Comparison of ENCODE assay signal across 12 cellular contexts in genomic region chr19:54684537-54684936, GRCh38. TPM values are rescaled to one million over a fixed set of nuclear protein-coding genes. Genes with fewer than 3 reads are reported as not detected.
DNase-seq lines count a peak whose midpoint lies in the region; ATAC-seq, FAIRE-seq and TF ChIP-seq lines count a peak whose summit lies in the region.
"Had no signal": no experiment of that assay in that cellular context is flagged by ENCODE, and none has a peak within 500 bp of the region (broad histone marks: within the 10 kb centered on the region; RNA-seq: fewer than 3 reads in every experiment).

No MANE protein-coding gene starts in this region.

- no peak overlapping the region for H3K27ac Mint-ChIP-seq in activated CD4-positive, alpha-beta memory T cell treated with anti-CD3 and anti-CD28 coated beads, Interleukin-2, amount 10 ng/mL, durations not matched to agents 7 days and 5 days
- H3K27ac Mint-ChIP-seq in activated CD4-positive, alpha-beta memory T cell treated with anti-CD3 and anti-CD28 coated beads for 36 hours = no peak overlapping the region
- H3K27ac Mint-ChIP-seq in astrocyte (ENCODE audit: unreplicated experiment) = no peak overlapping the region
- H3K27ac Mint-ChIP-seq in T-helper 17 cell = no peak overlapping the region
- H3K27ac Mint-ChIP-seq: B cell had no signal

- H3K27me3 Mint-ChIP-seq in activated CD4-positive, alpha-beta memory T cell treated with anti-CD3 and anti-CD28 coated beads, Interleukin-2, amount 10 ng/mL, durations not matched to agents 7 days and 5 days = peaks cover 11% of the 10 kb centered on the region
- H3K27me3 Mint-ChIP-seq in activated CD4-positive, alpha-beta memory T cell treated with anti-CD3 and anti-CD28 coated beads for 36 hours = peaks cover 9% of the 10 kb centered on the region
- no peaks in the 10 kb centered on the region for H3K27me3 Mint-ChIP-seq in astrocyte (ENCODE audit: low read depth, unreplicated experiment)
- H3K27me3 Mint-ChIP-seq in T-helper 17 cell = peaks cover 35% of the 10 kb centered on the region

- no peak for TF ChIP-seq CTCF in astrocyte (IDR thresholded peaks at IDR 0.05; ENCODE audit: insufficient read depth, low read depth, low read length)

- H3K4me1 Mint-ChIP-seq in activated CD4-positive, alpha-beta memory T cell treated with anti-CD3 and anti-CD28 coated beads, Interleukin-2, amount 10 ng/mL, durations not matched to agents 7 days and 5 days = no peaks in the 10 kb centered on the region
- H3K4me1 Mint-ChIP-seq in activated CD4-positive, alpha-beta memory T cell treated with anti-CD3 and anti-CD28 coated beads for 36 hours (ENCODE audit: low read depth) = no peaks in the 10 kb centered on the region
- H3K4me1 Mint-ChIP-seq in astrocyte (ENCODE audit: low read depth, unreplicated experiment) (no peaks in the 10 kb centered on the region), T-helper 17 cell (no peaks in the 10 kb centered on the region)
- H3K4me1 Mint-ChIP-seq: B cell had no signal

- no peaks in the 10 kb centered on the region for H3K9me3 Mint-ChIP-seq in activated CD4-positive, alpha-beta memory T cell treated with anti-CD3 and anti-CD28 coated beads, Interleukin-2, amount 10 ng/mL, durations not matched to agents 7 days and 5 days
- peaks cover 5% of the 10 kb centered on the region for H3K9me3 Mint-ChIP-seq in activated CD4-positive, alpha-beta memory T cell treated with anti-CD3 and anti-CD28 coated beads for 36 hours
- peaks cover 5% of the 10 kb centered on the region for H3K9me3 Mint-ChIP-seq in astrocyte (ENCODE audit: unreplicated experiment)

- H3K4me2 ChIP-seq in astrocyte (ENCODE audit: low read length) = no peak overlapping the region

- no peaks in the 10 kb centered on the region for H4K20me1 ChIP-seq in astrocyte (ENCODE audit: insufficient read depth, low read length)

- H3K4me3 ChIP-seq in astrocyte (ENCODE audit: insufficient read depth, low read depth, low read length) = no peak overlapping the region
- H3K4me3 ChIP-seq: pancreas had no signal

- no peak overlapping the region for H2AFZ ChIP-seq in astrocyte (ENCODE audit: low read depth, low read length)

- no peaks in the 10 kb centered on the region for H3K79me2 ChIP-seq in astrocyte (ENCODE audit: insufficient read depth, low read length)

- H3K4me1 ChIP-seq in astrocyte (ENCODE audit: insufficient read depth, low read length) = no peaks in the 10 kb centered on the region
- H3K4me1 ChIP-seq: pancreas had no signal

- DNase-seq in activated CD4-positive, alpha-beta memory T cell treated with anti-CD3 and anti-CD28 coated beads, Interleukin-2, amount 10 ng/mL, durations not matched to agents 7 days and 5 days = peak; percentile 25
- DNase-seq in activated CD4-positive, alpha-beta memory T cell treated with anti-CD3 and anti-CD28 coated beads for 36 hours = no peak
- peak; percentile 60 for DNase-seq in NCI-H226
- DNase-seq in astrocyte (ENCODE audit: low read depth) = peak; percentile 2
- DNase-seq in pons (ENCODE audit: low spot score) = peak; percentile 8
- no peak for DNase-seq in activated CD4-positive, CD25-positive, alpha-beta regulatory T cell treated with anti-CD3 and anti-CD28 coated beads, Interleukin-2, amount 50 U/mL, for 72 hours
- no peak for DNase-seq in activated CD8-positive, alpha-beta memory T cell treated with anti-CD3 and anti-CD28 coated beads, Interleukin-2, amount 50 U/mL, for 4 hours
- DNase-seq in T-helper 17 cell = no peak
- DNase-seq: NCI-H1436, pancreas had no signal

- no peaks in the 10 kb centered on the region for H3K36me3 ChIP-seq in astrocyte (ENCODE audit: insufficient read depth, low read length)
- H3K36me3 ChIP-seq: pancreas had no signal

- no peak for ATAC-seq in T-helper 17 cell

- CTCF ChIA-PET in activated CD4-positive, alpha-beta memory T cell treated with anti-CD3 and anti-CD28 coated beads, Interleukin-2, amount 10 ng/mL, durations not matched to agents 7 days and 5 days (lab: Charles Lee) = interaction anchor here (1.2 to 2.9 kb wide), 2 partner anchors 11 to 206 kb away, joined by 4 to 28 read pairs; no protein-coding TSS in a partner anchor
- CTCF ChIA-PET in activated CD4-positive, alpha-beta memory T cell treated with anti-CD3 and anti-CD28 coated beads for 36 hours (lab: Charles Lee) = interaction anchor here (1.3 to 2.5 kb wide), 2 partner anchors 10 to 15 kb away, joined by 3 to 16 read pairs; no protein-coding TSS in a partner anchor

- FAIRE-seq in astrocyte (lab: Jason Lieb, UNC) = no peak
- FAIRE-seq: pancreas had no signal

- H3K9me3 ChIP-seq in astrocyte (ENCODE audit: insufficient read depth, low read depth, low read length) = no peaks in the 10 kb centered on the region
- no peaks in the 10 kb centered on the region for H3K9me3 ChIP-seq in T-helper 17 cell (ENCODE audit: control insufficient read depth, low read length, poor library complexity, severe bottlenecking)
- H3K9me3 ChIP-seq: pancreas had no signal

- no peak overlapping the region for H3K4me3 Mint-ChIP-seq in activated CD4-positive, alpha-beta memory T cell treated with anti-CD3 and anti-CD28 coated beads, Interleukin-2, amount 10 ng/mL, durations not matched to agents 7 days and 5 days
- no peak overlapping the region for H3K4me3 Mint-ChIP-seq in activated CD4-positive, alpha-beta memory T cell treated with anti-CD3 and anti-CD28 coated beads for 36 hours
- H3K4me3 Mint-ChIP-seq in astrocyte (ENCODE audit: unreplicated experiment) (no peak overlapping the region), T-helper 17 cell (no peak overlapping the region)
- H3K4me3 Mint-ChIP-seq: B cell had no signal

- POLR2A ChIA-PET in activated CD4-positive, alpha-beta memory T cell treated with anti-CD3 and anti-CD28 coated beads, Interleukin-2, amount 10 ng/mL, durations not matched to agents 7 days and 5 days (lab: Charles Lee) = no interaction called here
- POLR2A ChIA-PET in activated CD4-positive, alpha-beta memory T cell treated with anti-CD3 and anti-CD28 coated beads for 36 hours (lab: Charles Lee) = no interaction called here

- intact Hi-C loops in activated CD4-positive, alpha-beta memory T cell treated with anti-CD3 and anti-CD28 coated beads for 36 hours (cut with micrococcal nuclease) = no loop called here

- no peaks in the 10 kb centered on the region for H3K36me3 Mint-ChIP-seq in activated CD4-positive, alpha-beta memory T cell treated with anti-CD3 and anti-CD28 coated beads, Interleukin-2, amount 10 ng/mL, durations not matched to agents 7 days and 5 days (ENCODE audit: low read depth)
- no peaks in the 10 kb centered on the region for H3K36me3 Mint-ChIP-seq in activated CD4-positive, alpha-beta memory T cell treated with anti-CD3 and anti-CD28 coated beads for 36 hours
- H3K36me3 Mint-ChIP-seq in astrocyte (ENCODE audit: low read depth, unreplicated experiment) (no peaks in the 10 kb centered on the region), T-helper 17 cell (ENCODE audit: low read depth) (peaks cover 2% of the 10 kb centered on the region)

- no peak overlapping the region for H3K9ac ChIP-seq in astrocyte (ENCODE audit: low read length)

- H3K27ac ChIP-seq in astrocyte (ENCODE audit: low read depth, low read length) = no peak overlapping the region
- H3K27ac ChIP-seq: pancreas had no signal

- no peaks in the 10 kb centered on the region for H3K27me3 ChIP-seq in astrocyte (ENCODE audit: insufficient read depth, low read length)
- H3K27me3 ChIP-seq: pancreas had no signal

RNA-seq across cellular contexts. Expression of gene LILRB4, which starts 21.8 kb away (rescaled TPM):
- total RNA-seq in activated CD4-positive, alpha-beta memory T cell treated with anti-CD3 and anti-CD28 coated beads, Interleukin-2, amount 10 ng/mL, durations not matched to agents 7 days and 5 days = not detected
- not detected for total RNA-seq in activated CD4-positive, alpha-beta memory T cell treated with anti-CD3 and anti-CD28 coated beads for 36 hours
- not detected in 2 replicates for total RNA-seq in astrocyte
- 1 to 10 TPM in 1 of 2 donors, under 1 TPM in 1; 0.47 to 1.9 TPM for total RNA-seq in T-helper 17 cell

RNA-seq across cellular contexts. Expression of gene KIR3DL3, which starts 39.7 kb away (rescaled TPM):
- total RNA-seq in activated CD4-positive, alpha-beta memory T cell treated with anti-CD3 and anti-CD28 coated beads, Interleukin-2, amount 10 ng/mL, durations not matched to agents 7 days and 5 days = not detected
- not detected for total RNA-seq in activated CD4-positive, alpha-beta memory T cell treated with anti-CD3 and anti-CD28 coated beads for 36 hours
- total RNA-seq in astrocyte = not detected in 2 replicates
- not detected for total RNA-seq in T-helper 17 cell
- total RNA-seq: B cell, cardiac septum, pancreas had no signal

RNA-seq across cellular contexts. Expression of gene KIR2DL3, which starts 53.8 kb away (rescaled TPM):
- total RNA-seq in activated CD4-positive, alpha-beta memory T cell treated with anti-CD3 and anti-CD28 coated beads, Interleukin-2, amount 10 ng/mL, durations not matched to agents 7 days and 5 days = not detected
- not detected for total RNA-seq in activated CD4-positive, alpha-beta memory T cell treated with anti-CD3 and anti-CD28 coated beads for 36 hours
- total RNA-seq in astrocyte = not detected in 2 replicates
- not detected for total RNA-seq in T-helper 17 cell
- total RNA-seq: B cell, cardiac septum, pancreas had no signal

RNA-seq across cellular contexts. Expression of gene LILRB1, which starts 54.3 kb away (rescaled TPM):
- total RNA-seq in activated CD4-positive, alpha-beta memory T cell treated with anti-CD3 and anti-CD28 coated beads, Interleukin-2, amount 10 ng/mL, durations not matched to agents 7 days and 5 days = under 1 TPM; 0.08 to 0.38 TPM
- not detected for total RNA-seq in activated CD4-positive, alpha-beta memory T cell treated with anti-CD3 and anti-CD28 coated beads for 36 hours
- total RNA-seq in astrocyte = not detected in 2 replicates
- total RNA-seq in T-helper 17 cell = 1 to 10 TPM in 1 of 2 donors, under 1 TPM in 1; 0.42 to 4.3 TPM

Comparison
In these comparisons a context has a peak if more than half of its experiments do, and no peak if none do; other contexts are left out.
1. DNase-seq: peak in activated CD4-positive, alpha-beta memory T cell treated with anti-CD3 and anti-CD28 coated beads, Interleukin-2, amount 10 ng/mL, durations not matched to agents 7 days and 5 days (single experiment), NCI-H226 (single experiment), astrocyte (single experiment) and pons (single experiment); none in activated CD4-positive, alpha-beta memory T cell treated with anti-CD3 and anti-CD28 coated beads for 36 hours (single experiment), activated CD4-positive, CD25-positive, alpha-beta regulatory T cell treated with anti-CD3 and anti-CD28 coated beads, Interleukin-2, amount 50 U/mL, for 72 hours (single experiment), activated CD8-positive, alpha-beta memory T cell treated with anti-CD3 and anti-CD28 coated beads, Interleukin-2, amount 50 U/mL, for 4 hours (single experiment) and T-helper 17 cell (0 of 3).